1 cellular context compared by ENCODE assay signal in the genomic region with DNA sequence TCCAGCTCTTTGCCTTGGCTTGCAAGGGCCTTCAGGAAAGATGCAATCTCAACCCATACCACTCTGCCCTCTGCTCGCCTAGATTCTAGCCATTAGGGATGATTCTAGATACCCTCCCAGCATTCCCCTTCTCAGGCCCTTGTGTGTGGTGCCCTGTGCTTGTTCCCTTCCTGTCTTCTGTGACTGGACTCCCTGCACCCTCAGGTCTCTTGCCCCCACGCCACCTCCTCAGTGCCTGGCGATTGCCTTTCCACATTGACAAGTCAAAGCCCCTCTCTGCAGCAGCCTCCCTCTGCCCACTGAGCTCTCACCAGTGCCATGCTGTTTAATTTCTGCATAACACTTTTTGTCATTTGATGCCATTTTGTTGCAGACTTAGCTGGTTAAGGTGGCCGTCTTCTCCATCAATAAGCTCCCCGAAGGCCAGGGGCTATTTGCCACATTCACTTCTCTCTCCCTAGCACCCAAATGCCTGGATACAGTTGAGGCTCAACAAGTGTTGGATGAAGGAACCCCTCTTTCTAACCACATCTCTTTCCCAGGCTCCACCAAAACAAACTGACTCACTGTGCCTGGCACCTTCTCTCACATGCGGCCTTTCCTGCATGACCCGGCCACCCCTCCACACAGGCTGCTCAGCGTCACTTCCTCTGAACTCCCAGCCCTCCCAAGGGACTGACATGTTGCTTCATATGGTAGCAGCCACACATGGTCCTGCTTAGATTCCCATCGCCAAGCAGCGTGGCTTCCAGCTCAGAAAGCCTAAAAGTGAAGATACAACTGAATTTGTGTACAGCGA.
TF ChIP-seq lines count a peak whose summit lies in the region.

No MANE protein-coding gene starts in this region.

TF ChIP-seq in GM12878, 131 proteins besides CTCF, POLR2A, EP300 and RAD21:
- TF ChIP-seq ZNF217 (IDR thresholded peaks at IDR 0.05) (no peak), SMC3 (IDR thresholded peaks at IDR 0.05; ENCODE audit: borderline replicate concordance, low read length) (no peak), MEF2A (IDR thresholded peaks at IDR 0.05; ENCODE audit: insufficient read depth, low read depth, low read length) (no peak), STAT1 (conservative IDR thresholded peaks at IDR 0.05) (no peak)
- TF ChIP-seq, protein P1, sequence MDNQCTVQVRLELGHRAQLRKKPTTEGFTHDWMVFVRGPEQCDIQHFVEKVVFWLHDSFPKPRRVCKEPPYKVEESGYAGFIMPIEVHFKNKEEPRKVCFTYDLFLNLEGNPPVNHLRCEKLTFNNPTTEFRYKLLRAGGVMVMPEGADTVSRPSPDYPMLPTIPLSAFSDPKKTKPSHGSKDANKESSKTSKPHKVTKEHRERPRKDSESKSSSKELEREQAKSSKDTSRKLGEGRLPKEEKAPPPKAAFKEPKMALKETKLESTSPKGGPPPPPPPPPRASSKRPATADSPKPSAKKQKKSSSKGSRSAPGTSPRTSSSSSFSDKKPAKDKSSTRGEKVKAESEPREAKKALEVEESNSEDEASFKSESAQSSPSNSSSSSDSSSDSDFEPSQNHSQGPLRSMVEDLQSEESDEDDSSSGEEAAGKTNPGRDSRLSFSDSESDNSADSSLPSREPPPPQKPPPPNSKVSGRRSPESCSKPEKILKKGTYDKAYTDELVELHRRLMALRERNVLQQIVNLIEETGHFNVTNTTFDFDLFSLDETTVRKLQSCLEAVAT (IDR thresholded peaks at IDR 0.05) = no peak
